Comparison of ENCODE assay signal across 6 cellular contexts in the genomic region with DNA sequence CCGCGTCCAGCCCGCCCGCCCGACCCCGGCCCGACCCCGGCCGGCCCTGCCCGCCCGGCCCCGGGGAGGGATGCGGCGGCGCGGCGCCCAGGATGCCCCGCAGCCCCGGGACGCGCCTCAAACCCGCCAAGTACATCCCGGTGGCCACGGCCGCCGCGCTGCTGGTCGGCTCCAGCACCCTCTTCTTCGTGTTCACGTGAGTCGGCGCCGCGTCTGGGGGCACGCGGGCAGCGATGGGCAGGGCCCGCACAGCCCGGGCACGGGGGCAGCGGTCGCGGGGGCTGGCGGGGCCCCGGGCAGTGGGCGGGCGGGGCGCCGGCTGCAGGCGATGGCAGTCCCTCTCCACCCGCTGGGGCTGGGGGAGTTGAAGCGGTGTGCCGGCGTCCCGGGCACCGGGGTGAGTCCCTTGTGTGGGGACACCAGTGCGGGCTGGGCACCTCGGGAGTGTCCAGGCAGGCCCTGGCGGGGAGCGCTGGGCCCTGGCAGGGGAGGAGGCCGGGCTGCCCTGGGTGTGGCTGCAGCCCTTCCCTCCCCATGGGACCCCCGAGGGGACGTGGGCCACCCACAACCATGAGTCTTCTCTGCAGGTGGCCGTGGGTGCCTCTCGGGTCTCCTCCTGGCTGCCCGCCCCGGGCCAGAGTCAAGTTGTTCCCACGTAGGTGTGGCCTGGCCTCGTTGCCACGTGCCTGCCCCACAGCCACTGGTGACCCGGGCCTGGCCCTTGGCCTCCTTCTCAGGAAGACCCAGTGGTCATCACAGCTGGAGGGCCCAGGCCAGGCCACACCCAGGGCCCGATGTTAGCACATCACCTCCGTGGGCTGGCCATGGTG. TPM values are rescaled to one million over a fixed set of nuclear protein-coding genes. Genes with fewer than 3 reads are reported as not detected.
DNase-seq lines count a peak whose midpoint lies in the region; ATAC-seq and TF ChIP-seq lines count a peak whose summit lies in the region.

No MANE protein-coding gene starts in this region.

- H3K4me1 ChIP-seq in SJSA1 (replicated peaks) (peaks cover 12% of the 10 kb centered on the region), heart left ventricle (peaks cover 16 to 62% (median 49%) of the 10 kb centered on the region in 12 donors), tibial artery (peaks cover 0 to 71% (median 57%) of the 10 kb centered on the region in 4 donors)

- H3K27me3 ChIP-seq in SJSA1 (replicated peaks) (no peaks in the 10 kb centered on the region), heart left ventricle (no peaks in the 10 kb centered on the region), tibial artery (no peaks in the 10 kb centered on the region)

- DNase-seq in SJSA1 (ENCODE audit: low read depth in 1 of 2, low spot score in 2 of 2): no peak
- peak in 2 of 5 donors; percentile 56 to 66 for DNase-seq in heart left ventricle
- no peak for DNase-seq in tibial artery
- no peak for DNase-seq in NK-92 treated with Interleukin-12 subunit alpha and Interleukin-12 subunit beta, amount 100 ng/mL, for 24 hours (lab: John Stamatoyannopoulos, UW)
- DNase-seq in GM10266 (ENCODE audit: extremely low spot score): no peak

- no peak for TF ChIP-seq POLR2A in heart left ventricle (IDR thresholded peaks at IDR 0.05)

- ATAC-seq in GM18511 (IDR thresholded peaks at IDR 0.05; ENCODE audit: unreplicated experiment) (peak; percentile 9), heart left ventricle (peak in 1 of 4 donors; percentile 3)

- whole genome bisulfite sequencing in heart left ventricle, 4 donors: 0 to 1% (median 1%) methylated on average over 11 to 73 of the region's 73 CpGs

- intact Hi-C loops in heart left ventricle (cut with DNase I) (loop anchor here in 1 of 10 donors (5.0 kb wide), 1 partner anchor 115 kb away; a partner anchor contains a TSS), tibial artery (cut with DNase I; ENCODE audit: low total_unique reads) (no loop called here)

- H3K4me3 ChIP-seq in SJSA1 (peak overlapping the region; percentile 92), heart left ventricle (peak overlapping the region; percentile 76 to 100 (median 98)), tibial artery (peak overlapping the region; percentile 97 to 100)

- H3K9me3 ChIP-seq in SJSA1 (replicated peaks) (no peaks in the 10 kb centered on the region), heart left ventricle (no peaks in the 10 kb centered on the region), tibial artery (no peaks in the 10 kb centered on the region)

- H3K27ac ChIP-seq in SJSA1: no peak overlapping the region
- peak overlapping the region in 11 of 12 donors; percentile 28 to 100 (median 73) for H3K27ac ChIP-seq in heart left ventricle
- H3K27ac ChIP-seq in tibial artery: peak overlapping the region; percentile 65 to 95

- TF ChIP-seq CTCF in heart left ventricle (IDR thresholded peaks at IDR 0.05): no peak
- no peak for TF ChIP-seq CTCF in tibial artery (IDR thresholded peaks at IDR 0.05)
- no peak for TF ChIP-seq CTCF in GM10266 (IDR thresholded peaks at IDR 0.05; ENCODE audit: control insufficient read depth, insufficient read depth, low read depth, missing control alignments)

- H3K36me3 ChIP-seq in SJSA1 (peaks cover 19% of the 10 kb centered on the region), heart left ventricle (peaks cover 0 to 8% (median 5%) of the 10 kb centered on the region in 9 donors), tibial artery (peaks cover 0 to 10% (median 0%) of the 10 kb centered on the region in 3 donors)

RNA-seq across cellular contexts. Expression of a gene that starts 0.5 kb away (rescaled TPM):
- 9.0 and 10.6 TPM in 2 replicates for total RNA-seq in SJSA1 (2014; rRNA removed; shearing (Covaris generic))
- total RNA-seq in heart left ventricle: 10 to 100 TPM; 15.7 to 45.2 (median 40.6) TPM
- 10 to 100 TPM; 21.5 to 26.3 TPM for polyA plus RNA-seq in heart left ventricle

RNA-seq across cellular contexts. Expression of a gene that starts 15.0 kb away (rescaled TPM):
- total RNA-seq in SJSA1 (2014; rRNA removed; shearing (Covaris generic)): 39.9 and 58.7 TPM in 2 replicates
- total RNA-seq in heart left ventricle: 10 to 100 TPM; 18.2 to 31.3 (median 20.2) TPM
- 10 to 100 TPM; 15.8 to 30.1 TPM for polyA plus RNA-seq in heart left ventricle

RNA-seq across cellular contexts. Expression of a gene that starts 16.2 kb away (rescaled TPM):
- total RNA-seq in SJSA1 (2014; rRNA removed; shearing (Covaris generic)): 962 and 1,093 TPM in 2 replicates
- total RNA-seq in heart left ventricle: 10 to 100 TPM; 35.8 to 85.3 (median 41.5) TPM
- polyA plus RNA-seq in heart left ventricle: 10 to 100 TPM; 29.3 to 67.1 TPM

RNA-seq across cellular contexts. Expression of a gene that starts 18.8 kb away (rescaled TPM):
- 0.16 and 0.84 TPM in 2 replicates for total RNA-seq in SJSA1 (2014; rRNA removed; shearing (Covaris generic))
- 1 to 10 TPM in 1 of 9 donors, under 1 TPM in 4, not detected in 4; 0.17 to 1.0 (median 0.46) TPM for total RNA-seq in heart left ventricle
- polyA plus RNA-seq in heart left ventricle: 1 to 10 TPM in 1 of 2 donors, under 1 TPM in 1; 0.50 to 1.0 TPM

RNA-seq across cellular contexts. Expression of a gene that starts 52.0 kb away (rescaled TPM):
- total RNA-seq in SJSA1 (2014; rRNA removed; shearing (Covaris generic)): 24.8 and 26.5 TPM in 2 replicates
- total RNA-seq in heart left ventricle: 10 to 100 TPM in 8 of 9 donors, 1 to 10 TPM in 1; 8.8 to 22.1 (median 13.0) TPM
- 10 to 100 TPM in 1 of 2 donors, 1 to 10 TPM in 1; 9.9 to 14.5 TPM for polyA plus RNA-seq in heart left ventricle

Comparison
In these comparisons a context has a peak if more than half of its experiments do, and no peak if none do; other contexts are left out.
1. RNA of a gene that starts 16.2 kb away (total RNA-seq): 962 to 1,093 TPM in SJSA1; 35.8 to 85.3 TPM in heart left ventricle; every median in the first group is over 10 times any median in the second.
2. Peak in every context shown above with its lines, with median percentiles within 50 percentile points of each other: H3K4me3 ChIP-seq.